Comparison of ENCODE assay signal across 9 cellular contexts in genomic region chr5:129904667-129905466, GRCh38. TPM values are rescaled to one million over a fixed set of nuclear protein-coding genes. Genes with fewer than 3 reads are reported as not detected.
DNase-seq lines count a peak whose midpoint lies in the region; ATAC-seq and TF ChIP-seq lines count a peak whose summit lies in the region.
"Had no signal": no experiment of that assay in that cellular context is flagged by ENCODE, and none has a peak within 500 bp of the region (broad histone marks: within the 10 kb centered on the region; RNA-seq: fewer than 3 reads in every experiment).

No MANE protein-coding gene starts in this region.

- H3K36me3 ChIP-seq in WERI-Rb-1 (no peaks in the 10 kb centered on the region), gastroesophageal sphincter (no peaks in the 10 kb centered on the region)

- H3K4me3 ChIP-seq in WERI-Rb-1 (ENCODE audit: low read depth, low read length) (peak overlapping the region; percentile 74), gastroesophageal sphincter (peak overlapping the region; percentile 42 to 79)

- H3K4me1 Mint-ChIP-seq in activated CD4-positive, alpha-beta T cell treated with anti-CD3 and anti-CD28 coated beads, Interleukin-2, amount 10 ng/mL, durations not matched to agents 7 days and 5 days: peaks cover 14% of the 10 kb centered on the region
- H3K4me1 Mint-ChIP-seq in osteocyte (ENCODE audit: unreplicated experiment): peaks cover 30% of the 10 kb centered on the region

- H3K27me3 ChIP-seq in WERI-Rb-1 (ENCODE audit: insufficient read depth, low read depth, severe bottlenecking) (no peaks in the 10 kb centered on the region), gastroesophageal sphincter (peaks cover 38% of the 10 kb centered on the region)

- H3K27ac ChIP-seq in WERI-Rb-1 (peak overlapping the region; percentile 58), gastroesophageal sphincter (peak overlapping the region in 3 of 4 donors; percentile 74 to 82 (median 77))

- H3K27ac Mint-ChIP-seq in activated CD4-positive, alpha-beta T cell treated with anti-CD3 and anti-CD28 coated beads, Interleukin-2, amount 10 ng/mL, durations not matched to agents 7 days and 5 days: no peak overlapping the region
- peak overlapping the region; percentile 81 for H3K27ac Mint-ChIP-seq in osteocyte (ENCODE audit: unreplicated experiment)
- H3K27ac Mint-ChIP-seq: activated naive CD4-positive, alpha-beta T cell treated with anti-CD3 and anti-CD28 coated beads, Interleukin-2, amount 50 U/mL, for 24 hours had no signal

- no peaks in the 10 kb centered on the region for H3K9me3 ChIP-seq in WERI-Rb-1 (ENCODE audit: severe bottlenecking)
- H3K9me3 ChIP-seq in gastroesophageal sphincter: no peaks in the 10 kb centered on the region

- peaks cover 56% of the 10 kb centered on the region for H3K27me3 Mint-ChIP-seq in activated CD4-positive, alpha-beta T cell treated with anti-CD3 and anti-CD28 coated beads, Interleukin-2, amount 10 ng/mL, durations not matched to agents 7 days and 5 days
- H3K27me3 Mint-ChIP-seq in osteocyte (ENCODE audit: unreplicated experiment): no peaks in the 10 kb centered on the region

- DNase-seq in activated CD4-positive, alpha-beta T cell treated with anti-CD3 and anti-CD28 coated beads, Interleukin-2, amount 10 ng/mL, durations not matched to agents 7 days and 5 days: no peak
- DNase-seq in activated CD4-positive, alpha-beta T cell treated with anti-CD3 and anti-CD28 coated beads, Interleukin-2, amount 50 U/mL, for 1 hour: no peak
- peak; percentile 15 for DNase-seq in WERI-Rb-1
- no peak for DNase-seq in osteocyte (ENCODE audit: extremely low spot score, unreplicated experiment)
- no peak for DNase-seq in effector CD8-positive, alpha-beta T cell (lab: John Stamatoyannopoulos, UW)
- DNase-seq in GM10248 (ENCODE audit: extremely low spot score): no peak

- WGBS in gastroesophageal sphincter (ENCODE audit: low coverage in 1 of 2), 2 donors: no CpG with 5 or more reads among the region's 103 CpGs

- peaks cover 0 to 24% (median 10%) of the 10 kb centered on the region in 3 donors for H3K4me1 ChIP-seq in gastroesophageal sphincter

- H3K9me3 Mint-ChIP-seq in activated CD4-positive, alpha-beta T cell treated with anti-CD3 and anti-CD28 coated beads, Interleukin-2, amount 10 ng/mL, durations not matched to agents 7 days and 5 days: no peaks in the 10 kb centered on the region
- H3K9me3 Mint-ChIP-seq in osteocyte (ENCODE audit: unreplicated experiment): no peaks in the 10 kb centered on the region
- H3K9me3 Mint-ChIP-seq: activated naive CD4-positive, alpha-beta T cell treated with anti-CD3 and anti-CD28 coated beads, Interleukin-2, amount 50 U/mL, for 24 hours had no signal

- CTCF ChIA-PET in activated CD4-positive, alpha-beta T cell treated with anti-CD3 and anti-CD28 coated beads, Interleukin-2, amount 10 ng/mL, durations not matched to agents 7 days and 5 days (lab: Charles Lee): interaction anchor here (1.0 kb wide), 1 partner anchor 9 kb away, joined by 3 read pairs; no protein-coding TSS in a partner anchor
- CTCF ChIA-PET in GM10248 (lab: Yijun Ruan, JAX): no interaction called here

- H3K4me3 Mint-ChIP-seq in activated CD4-positive, alpha-beta T cell treated with anti-CD3 and anti-CD28 coated beads, Interleukin-2, amount 10 ng/mL, durations not matched to agents 7 days and 5 days: peak overlapping the region; percentile 55
- H3K4me3 Mint-ChIP-seq in osteocyte (ENCODE audit: unreplicated experiment): peak overlapping the region; percentile 93

- no peak for TF ChIP-seq POLR2A in gastroesophageal sphincter (IDR thresholded peaks at IDR 0.05)

- TF ChIP-seq EP300 in gastroesophageal sphincter (IDR thresholded peaks at IDR 0.05): no peak

- TF ChIP-seq CTCF in WERI-Rb-1 (IDR thresholded peaks at IDR 0.05; ENCODE audit: low read depth, low read length) (no peak), gastroesophageal sphincter (IDR thresholded peaks at IDR 0.05) (peak in 1 of 4 experiments; percentile 29), osteocyte (IDR thresholded peaks at IDR 0.05) (peak; percentile 3), GM10248 (IDR thresholded peaks at IDR 0.05; ENCODE audit: control extremely low read depth, extremely low read depth, low read depth, missing control alignments) (no peak)

- peaks cover 2% of the 10 kb centered on the region for H3K36me3 Mint-ChIP-seq in activated CD4-positive, alpha-beta T cell treated with anti-CD3 and anti-CD28 coated beads, Interleukin-2, amount 10 ng/mL, durations not matched to agents 7 days and 5 days (ENCODE audit: low read depth)
- no peaks in the 10 kb centered on the region for H3K36me3 Mint-ChIP-seq in osteocyte (ENCODE audit: unreplicated experiment)
- H3K36me3 Mint-ChIP-seq: activated naive CD4-positive, alpha-beta T cell treated with anti-CD3 and anti-CD28 coated beads, Interleukin-2, amount 50 U/mL, for 24 hours had no signal

- ATAC-seq in HG02885 (IDR thresholded peaks at IDR 0.05; ENCODE audit: poor library complexity, unreplicated experiment): peak; percentile 51
- peak; percentile 35 for ATAC-seq in gastroesophageal sphincter

- POLR2A ChIA-PET in activated CD4-positive, alpha-beta T cell treated with anti-CD3 and anti-CD28 coated beads, Interleukin-2, amount 10 ng/mL, durations not matched to agents 7 days and 5 days (lab: Charles Lee): no interaction called here
- POLR2A ChIA-PET in GM10248 (lab: Yijun Ruan, JAX): no interaction called here

RNA-seq across cellular contexts. Expression of gene CHSY3, which starts 0.6 kb away (rescaled TPM):
- not detected for total RNA-seq in activated CD4-positive, alpha-beta T cell treated with anti-CD3 and anti-CD28 coated beads, Interleukin-2, amount 10 ng/mL, durations not matched to agents 7 days and 5 days
- total RNA-seq in gastroesophageal sphincter (1 to 10 TPM in 3 of 4 donors, under 1 TPM in 1; 0.78 to 3.4 (median 2.8) TPM), osteocyte (19.7 and 22.0 TPM in 2 replicates)
